Comparison of ENCODE assay signal across 1 cellular context in the genomic region with DNA sequence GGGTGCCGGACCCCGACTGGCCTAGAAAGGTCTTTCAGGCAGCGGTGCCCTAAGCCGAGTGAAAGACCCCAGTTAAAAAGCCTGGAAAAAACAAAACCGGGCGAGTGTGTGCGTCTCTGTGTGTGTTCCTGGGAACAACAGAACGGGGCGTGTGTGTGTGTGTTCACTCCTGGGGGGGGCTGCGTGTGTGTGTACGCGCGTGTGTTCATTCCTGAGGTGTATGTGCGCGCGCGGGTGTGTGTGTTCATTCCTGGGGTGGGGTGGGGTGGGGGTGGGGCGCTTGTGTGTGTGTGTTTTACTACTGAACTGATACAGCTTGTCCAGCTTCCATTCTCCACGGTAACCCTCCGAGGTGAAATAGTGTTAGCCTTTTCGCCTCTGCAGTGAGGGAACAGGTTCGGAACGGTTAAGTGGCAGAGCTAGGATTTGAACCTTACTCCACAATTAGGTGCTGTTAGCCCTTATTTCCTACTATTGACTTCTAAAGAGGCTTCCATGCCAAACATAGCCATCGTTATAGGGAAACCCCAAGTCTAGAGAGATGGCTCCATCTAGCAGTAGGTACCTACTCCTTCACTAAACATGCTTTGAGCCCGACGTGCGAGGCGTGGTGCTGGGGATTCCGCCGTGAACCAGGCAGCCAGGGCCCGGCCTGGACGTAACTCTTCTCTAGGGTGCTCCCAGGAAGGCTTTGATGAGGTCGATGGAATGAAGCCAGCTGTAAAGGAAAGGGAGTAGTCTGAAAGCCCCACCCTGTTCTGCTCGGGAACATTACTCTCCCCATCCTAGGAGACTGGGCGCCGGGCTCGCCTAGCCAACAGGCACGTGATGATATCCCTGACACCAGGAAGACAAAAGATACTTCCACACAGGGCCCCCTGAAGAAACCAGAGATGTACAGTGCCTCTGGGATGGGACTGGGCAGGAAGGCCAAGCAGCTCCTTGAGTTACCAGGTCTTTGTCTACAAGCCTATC.
TF ChIP-seq lines count a peak whose summit lies in the region.

No MANE protein-coding gene starts in this region.

TF ChIP-seq in HepG2, 621 proteins besides CTCF, POLR2A, EP300 and RAD21 (continued from another document):
- TF ChIP-seq YEATS4 (CRISPR knock-in tag; IDR thresholded peaks at IDR 0.05; ENCODE audit: borderline replicate concordance) = 0 out of 2 replicates have a peak, but pooled peaks have one; percentile 21
- no peak for TF ChIP-seq REXO4 (CRISPR knock-in tag; IDR thresholded peaks at IDR 0.05; ENCODE audit: borderline replicate concordance)
- TF ChIP-seq MAZ (IDR thresholded peaks at IDR 0.05; ENCODE audit: borderline replicate concordance, low read depth, low read length) = 0 out of 2 replicates have a peak, but pooled peaks have one; percentile 36
- TF ChIP-seq MAZ (CRISPR knock-in tag; IDR thresholded peaks at IDR 0.05; ENCODE audit: low read depth) = no peak
- TF ChIP-seq ONECUT2 (CRISPR knock-in tag; IDR thresholded peaks at IDR 0.05) = no peak
- TF ChIP-seq SSRP1 (CRISPR knock-in tag; IDR thresholded peaks at IDR 0.05) = peak; percentile 66; the same call in 1 of the 2 replicates
- TF ChIP-seq ZNF724P (CRISPR knock-in tag; IDR thresholded peaks at IDR 0.05; ENCODE audit: borderline replicate concordance) = 0 out of 2 replicates have a peak, but pooled peaks have one; percentile 25
- TF ChIP-seq, protein P1, sequence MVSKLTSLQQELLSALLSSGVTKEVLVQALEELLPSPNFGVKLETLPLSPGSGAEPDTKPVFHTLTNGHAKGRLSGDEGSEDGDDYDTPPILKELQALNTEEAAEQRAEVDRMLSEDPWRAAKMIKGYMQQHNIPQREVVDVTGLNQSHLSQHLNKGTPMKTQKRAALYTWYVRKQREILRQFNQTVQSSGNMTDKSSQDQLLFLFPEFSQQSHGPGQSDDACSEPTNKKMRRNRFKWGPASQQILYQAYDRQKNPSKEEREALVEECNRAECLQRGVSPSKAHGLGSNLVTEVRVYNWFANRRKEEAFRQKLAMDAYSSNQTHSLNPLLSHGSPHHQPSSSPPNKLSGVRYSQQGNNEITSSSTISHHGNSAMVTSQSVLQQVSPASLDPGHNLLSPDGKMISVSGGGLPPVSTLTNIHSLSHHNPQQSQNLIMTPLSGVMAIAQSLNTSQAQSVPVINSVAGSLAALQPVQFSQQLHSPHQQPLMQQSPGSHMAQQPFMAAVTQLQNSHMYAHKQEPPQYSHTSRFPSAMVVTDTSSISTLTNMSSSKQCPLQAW (CRISPR knock-in tag; IDR thresholded peaks at IDR 0.05) = peak; percentile 40; the same call in 1 of the 2 replicates
- TF ChIP-seq ZSCAN21 (CRISPR knock-in tag; IDR thresholded peaks at IDR 0.05; ENCODE audit: borderline replicate concordance) = no peak
- TF ChIP-seq ZNF33A (CRISPR knock-in tag; IDR thresholded peaks at IDR 0.05; ENCODE audit: borderline replicate concordance) = no peak
- TF ChIP-seq, protein P2, sequence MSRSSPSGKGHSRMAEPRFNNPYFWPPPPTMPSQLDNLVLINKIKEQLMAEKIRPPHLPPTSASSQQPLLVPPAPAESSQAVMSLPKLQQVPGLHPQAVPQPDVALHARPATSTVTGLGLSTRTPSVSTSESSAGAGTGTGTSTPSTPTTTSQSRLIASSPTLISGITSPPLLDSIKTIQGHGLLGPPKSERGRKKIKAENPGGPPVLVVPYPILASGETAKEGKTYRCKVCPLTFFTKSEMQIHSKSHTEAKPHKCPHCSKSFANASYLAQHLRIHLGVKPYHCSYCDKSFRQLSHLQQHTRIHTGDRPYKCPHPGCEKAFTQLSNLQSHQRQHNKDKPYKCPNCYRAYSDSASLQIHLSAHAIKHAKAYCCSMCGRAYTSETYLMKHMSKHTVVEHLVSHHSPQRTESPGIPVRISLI (CRISPR knock-in tag; IDR thresholded peaks at IDR 0.05; ENCODE audit: borderline replicate concordance) = 0 out of 2 replicates have a peak, but pooled peaks have one; percentile 24
- TF ChIP-seq, protein P3, sequence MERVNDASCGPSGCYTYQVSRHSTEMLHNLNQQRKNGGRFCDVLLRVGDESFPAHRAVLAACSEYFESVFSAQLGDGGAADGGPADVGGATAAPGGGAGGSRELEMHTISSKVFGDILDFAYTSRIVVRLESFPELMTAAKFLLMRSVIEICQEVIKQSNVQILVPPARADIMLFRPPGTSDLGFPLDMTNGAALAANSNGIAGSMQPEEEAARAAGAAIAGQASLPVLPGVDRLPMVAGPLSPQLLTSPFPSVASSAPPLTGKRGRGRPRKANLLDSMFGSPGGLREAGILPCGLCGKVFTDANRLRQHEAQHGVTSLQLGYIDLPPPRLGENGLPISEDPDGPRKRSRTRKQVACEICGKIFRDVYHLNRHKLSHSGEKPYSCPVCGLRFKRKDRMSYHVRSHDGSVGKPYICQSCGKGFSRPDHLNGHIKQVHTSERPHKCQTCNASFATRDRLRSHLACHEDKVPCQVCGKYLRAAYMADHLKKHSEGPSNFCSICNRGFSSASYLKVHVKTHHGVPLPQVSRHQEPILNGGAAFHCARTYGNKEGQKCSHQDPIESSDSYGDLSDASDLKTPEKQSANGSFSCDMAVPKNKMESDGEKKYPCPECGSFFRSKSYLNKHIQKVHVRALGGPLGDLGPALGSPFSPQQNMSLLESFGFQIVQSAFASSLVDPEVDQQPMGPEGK (CRISPR knock-in tag; IDR thresholded peaks at IDR 0.05) = 0 out of 2 replicates have a peak, but pooled peaks have one; percentile 2
- no peak for TF ChIP-seq ZNF3 (CRISPR knock-in tag; IDR thresholded peaks at IDR 0.05)
- TF ChIP-seq ETV5 (CRISPR knock-in tag; IDR thresholded peaks at IDR 0.05; ENCODE audit: borderline replicate concordance) = 0 out of 2 replicates have a peak, but pooled peaks have one; percentile 14
- TF ChIP-seq, protein P4, sequence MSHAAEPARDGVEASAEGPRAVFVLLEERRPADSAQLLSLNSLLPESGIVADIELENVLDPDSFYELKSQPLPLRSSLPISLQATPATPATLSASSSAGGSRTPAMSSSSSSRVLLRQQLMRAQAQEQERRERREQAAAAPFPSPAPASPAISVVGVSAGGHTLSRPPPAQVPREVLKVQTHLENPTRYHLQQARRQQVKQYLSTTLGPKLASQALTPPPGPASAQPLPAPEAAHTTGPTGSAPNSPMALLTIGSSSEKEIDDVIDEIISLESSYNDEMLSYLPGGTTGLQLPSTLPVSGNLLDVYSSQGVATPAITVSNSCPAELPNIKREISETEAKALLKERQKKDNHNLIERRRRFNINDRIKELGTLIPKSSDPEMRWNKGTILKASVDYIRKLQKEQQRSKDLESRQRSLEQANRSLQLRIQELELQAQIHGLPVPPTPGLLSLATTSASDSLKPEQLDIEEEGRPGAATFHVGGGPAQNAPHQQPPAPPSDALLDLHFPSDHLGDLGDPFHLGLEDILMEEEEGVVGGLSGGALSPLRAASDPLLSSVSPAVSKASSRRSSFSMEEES (CRISPR knock-in tag; IDR thresholded peaks at IDR 0.05) = no peak
- TF ChIP-seq, protein P5, sequence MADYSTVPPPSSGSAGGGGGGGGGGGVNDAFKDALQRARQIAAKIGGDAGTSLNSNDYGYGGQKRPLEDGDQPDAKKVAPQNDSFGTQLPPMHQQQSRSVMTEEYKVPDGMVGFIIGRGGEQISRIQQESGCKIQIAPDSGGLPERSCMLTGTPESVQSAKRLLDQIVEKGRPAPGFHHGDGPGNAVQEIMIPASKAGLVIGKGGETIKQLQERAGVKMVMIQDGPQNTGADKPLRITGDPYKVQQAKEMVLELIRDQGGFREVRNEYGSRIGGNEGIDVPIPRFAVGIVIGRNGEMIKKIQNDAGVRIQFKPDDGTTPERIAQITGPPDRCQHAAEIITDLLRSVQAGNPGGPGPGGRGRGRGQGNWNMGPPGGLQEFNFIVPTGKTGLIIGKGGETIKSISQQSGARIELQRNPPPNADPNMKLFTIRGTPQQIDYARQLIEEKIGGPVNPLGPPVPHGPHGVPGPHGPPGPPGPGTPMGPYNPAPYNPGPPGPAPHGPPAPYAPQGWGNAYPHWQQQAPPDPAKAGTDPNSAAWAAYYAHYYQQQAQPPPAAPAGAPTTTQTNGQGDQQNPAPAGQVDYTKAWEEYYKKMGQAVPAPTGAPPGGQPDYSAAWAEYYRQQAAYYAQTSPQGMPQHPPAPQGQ (CRISPR knock-in tag; IDR thresholded peaks at IDR 0.05; ENCODE audit: borderline replicate concordance) = no peak
- TF ChIP-seq NFKB2 (CRISPR knock-in tag; IDR thresholded peaks at IDR 0.05; ENCODE audit: borderline replicate concordance) = peak; percentile 40; the same call in 1 of the 2 replicates
- TF ChIP-seq ZNF224 (CRISPR knock-in tag; IDR thresholded peaks at IDR 0.05) = 0 out of 2 replicates have a peak, but pooled peaks have one; percentile 15
- TF ChIP-seq ZNF121 (CRISPR knock-in tag; IDR thresholded peaks at IDR 0.05) = 0 out of 2 replicates have a peak, but pooled peaks have one; percentile 14
- TF ChIP-seq IRX3 (CRISPR knock-in tag; IDR thresholded peaks at IDR 0.05; ENCODE audit: borderline replicate concordance, low read depth) = no peak
- peak; percentile 18; the same call in 1 of the 2 replicates for TF ChIP-seq RXRB (CRISPR knock-in tag; IDR thresholded peaks at IDR 0.05; ENCODE audit: borderline replicate concordance)
- TF ChIP-seq ZSCAN22 (CRISPR knock-in tag; IDR thresholded peaks at IDR 0.05) = no peak
- TF ChIP-seq ZNF552 (CRISPR knock-in tag; IDR thresholded peaks at IDR 0.05; ENCODE audit: borderline replicate concordance) = no peak
- TF ChIP-seq, protein P6, sequence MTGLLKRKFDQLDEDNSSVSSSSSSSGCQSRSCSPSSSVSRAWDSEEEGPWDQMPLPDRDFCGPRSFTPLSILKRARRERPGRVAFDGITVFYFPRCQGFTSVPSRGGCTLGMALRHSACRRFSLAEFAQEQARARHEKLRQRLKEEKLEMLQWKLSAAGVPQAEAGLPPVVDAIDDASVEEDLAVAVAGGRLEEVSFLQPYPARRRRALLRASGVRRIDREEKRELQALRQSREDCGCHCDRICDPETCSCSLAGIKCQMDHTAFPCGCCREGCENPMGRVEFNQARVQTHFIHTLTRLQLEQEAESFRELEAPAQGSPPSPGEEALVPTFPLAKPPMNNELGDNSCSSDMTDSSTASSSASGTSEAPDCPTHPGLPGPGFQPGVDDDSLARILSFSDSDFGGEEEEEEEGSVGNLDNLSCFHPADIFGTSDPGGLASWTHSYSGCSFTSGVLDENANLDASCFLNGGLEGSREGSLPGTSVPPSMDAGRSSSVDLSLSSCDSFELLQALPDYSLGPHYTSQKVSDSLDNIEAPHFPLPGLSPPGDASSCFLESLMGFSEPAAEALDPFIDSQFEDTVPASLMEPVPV (CRISPR knock-in tag; IDR thresholded peaks at IDR 0.05) = no peak
- TF ChIP-seq, protein P7, sequence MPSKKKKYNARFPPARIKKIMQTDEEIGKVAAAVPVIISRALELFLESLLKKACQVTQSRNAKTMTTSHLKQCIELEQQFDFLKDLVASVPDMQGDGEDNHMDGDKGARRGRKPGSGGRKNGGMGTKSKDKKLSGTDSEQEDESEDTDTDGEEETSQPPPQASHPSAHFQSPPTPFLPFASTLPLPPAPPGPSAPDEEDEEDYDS (CRISPR knock-in tag; IDR thresholded peaks at IDR 0.05) = peak; percentile 79
TF ChIP-seq in HepG2: peak in this region for 49.
